In the genomic region with DNA sequence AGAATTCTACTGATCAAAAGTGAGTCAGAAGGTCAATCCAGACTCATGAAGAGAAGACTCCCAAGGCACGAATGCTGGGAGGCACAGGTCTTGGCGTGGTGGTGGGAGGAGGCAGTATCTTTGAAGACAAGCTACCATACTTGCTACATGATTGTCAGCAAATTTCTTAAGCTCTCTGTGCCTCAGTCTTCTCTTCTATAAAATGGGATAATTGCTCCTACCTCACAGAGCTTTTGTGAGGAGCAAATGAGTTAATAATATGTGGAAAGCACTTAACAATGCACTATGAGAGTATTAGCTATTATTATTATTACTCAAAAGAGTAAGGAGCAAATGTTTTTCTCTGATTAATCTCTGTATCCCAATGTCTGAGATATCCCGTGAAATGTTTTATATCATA, we compare ENCODE assay signal across 11 cellular contexts. TPM values are rescaled to one million over a fixed set of nuclear protein-coding genes. Genes with fewer than 3 reads are reported as not detected.
A peak's percentile ranks its signal among the peaks of the same experiment; 100 is the strongest.
DNase-seq lines count a peak whose midpoint lies in the region; ATAC-seq and TF ChIP-seq lines count a peak whose summit lies in the region.
"Had no signal": no experiment of that assay in that cellular context is flagged by ENCODE, and none has a peak within 500 bp of the region (broad histone marks: within the 10 kb centered on the region; RNA-seq: fewer than 3 reads in every experiment).

No MANE protein-coding gene starts in this region.

- peaks cover 37% of the 10 kb centered on the region for H3K79me2 ChIP-seq in Karpas-422 (ENCODE audit: low read length)

- peak overlapping the region; percentile 57 for H3K4me2 ChIP-seq in Karpas-422 (ENCODE audit: low read depth, low read length, poor library complexity, severe bottlenecking)

- peak overlapping the region; percentile 8; the same call in 1 of the 2 replicates for H3K9ac ChIP-seq in Karpas-422 (ENCODE audit: low read length)

- intact Hi-C loops in psoas muscle (cut with DNase I) (no loop called here), Calu3 (cut with micrococcal nuclease; ENCODE audit: unreplicated experiment) (no loop called here)

- H3K36me3 Mint-ChIP-seq in T-helper 1 cell treated with Interleukin-12 subunit alpha and Interleukin-12 subunit beta and Interleukin-4 antibody, amounts not matched to agents 30 μg/mL and 1 μg/mL, for 36 hours (ENCODE audit: low read depth) = peaks cover 17% of the 10 kb centered on the region
- peaks cover 27% of the 10 kb centered on the region for H3K36me3 Mint-ChIP-seq in central memory CD8-positive, alpha-beta T cell (ENCODE audit: insufficient read depth)
- H3K36me3 Mint-ChIP-seq in Calu3 (ENCODE audit: insufficient read depth, unreplicated experiment) = peaks cover 27% of the 10 kb centered on the region

- peak overlapping the region; percentile 74 for H3K4me3 Mint-ChIP-seq in T-helper 1 cell treated with Interleukin-12 subunit alpha and Interleukin-12 subunit beta and Interleukin-4 antibody, amounts not matched to agents 30 μg/mL and 1 μg/mL, for 36 hours
- peak overlapping the region; percentile 62 for H3K4me3 Mint-ChIP-seq in central memory CD8-positive, alpha-beta T cell
- H3K4me3 Mint-ChIP-seq in Calu3 (ENCODE audit: low read depth, unreplicated experiment) = no peak overlapping the region

- H3K27me3 ChIP-seq in Karpas-422 (ENCODE audit: low read length) (no peaks in the 10 kb centered on the region), psoas muscle (ENCODE audit: insufficient read depth in 3 of 3, low read length in 2 of 3) (no peaks in the 10 kb centered on the region)

- H3K9me3 ChIP-seq in Karpas-422 (ENCODE audit: low read length) = no peaks in the 10 kb centered on the region
- H3K9me3 ChIP-seq in psoas muscle = no peaks in the 10 kb centered on the region

- TF ChIP-seq CTCF in psoas muscle (IDR thresholded peaks at IDR 0.05) = no peak
- TF ChIP-seq CTCF in Calu3 (IDR thresholded peaks at IDR 0.05; ENCODE audit: unreplicated experiment) = no peak

- no peak for DNase-seq in T-helper 1 cell
- no peak for DNase-seq in Karpas-422
- no peak for DNase-seq in central memory CD8-positive, alpha-beta T cell (ENCODE audit: low spot score in 2 of 2)
- no peak for DNase-seq in psoas muscle
- no peak for DNase-seq in putamen (ENCODE audit: low spot score)
- no peak for DNase-seq in Calu3
- DNase-seq in UCSD-AML1 (lab: John Stamatoyannopoulos, UW; ENCODE audit: unreplicated experiment) = no peak
- DNase-seq: DMS79 had no signal

- WGBS in psoas muscle, 3 donors = 91 to 94% (median 92%) methylated on average over 3 of the region's 3 CpGs

- H2AFZ ChIP-seq in Karpas-422 (ENCODE audit: low read length) = no peak overlapping the region

- no peak for ATAC-seq in central memory CD8-positive, alpha-beta T cell (replicated peaks; ENCODE audit: extremely low read depth, poor library complexity, severe bottlenecking)
- no peak for ATAC-seq in psoas muscle

- H4K20me1 ChIP-seq in Karpas-422 (ENCODE audit: insufficient read depth, low read depth, low read length) = no peaks in the 10 kb centered on the region

- CTCF ChIA-PET in Calu3 (lab: Charles Lee) = no interaction called here

- no TSS peak for BruUV-seq in Calu3 (replicated peaks; lab: Mats Ljungman, UMichigan)

- peak overlapping the region; percentile 100 for H3K27ac Mint-ChIP-seq in T-helper 1 cell treated with Interleukin-12 subunit alpha and Interleukin-12 subunit beta and Interleukin-4 antibody, amounts not matched to agents 30 μg/mL and 1 μg/mL, for 36 hours
- peak overlapping the region; percentile 92 for H3K27ac Mint-ChIP-seq in central memory CD8-positive, alpha-beta T cell (ENCODE audit: low read depth)
- no peak overlapping the region for H3K27ac Mint-ChIP-seq in Calu3 (ENCODE audit: unreplicated experiment)

- H3K4me1 Mint-ChIP-seq in T-helper 1 cell treated with Interleukin-12 subunit alpha and Interleukin-12 subunit beta and Interleukin-4 antibody, amounts not matched to agents 30 μg/mL and 1 μg/mL, for 36 hours (ENCODE audit: low read depth) = peaks cover 67% of the 10 kb centered on the region
- peaks cover 58% of the 10 kb centered on the region for H3K4me1 Mint-ChIP-seq in central memory CD8-positive, alpha-beta T cell
- peaks cover 30% of the 10 kb centered on the region for H3K4me1 Mint-ChIP-seq in Calu3 (ENCODE audit: low read depth, unreplicated experiment)

- no peaks in the 10 kb centered on the region for H3K9me3 Mint-ChIP-seq in T-helper 1 cell treated with Interleukin-12 subunit alpha and Interleukin-12 subunit beta and Interleukin-4 antibody, amounts not matched to agents 30 μg/mL and 1 μg/mL, for 36 hours
- H3K9me3 Mint-ChIP-seq in central memory CD8-positive, alpha-beta T cell = no peaks in the 10 kb centered on the region
- H3K9me3 Mint-ChIP-seq in Calu3 (ENCODE audit: low read depth, unreplicated experiment) = no peaks in the 10 kb centered on the region

- H3K27me3 Mint-ChIP-seq in T-helper 1 cell treated with Interleukin-12 subunit alpha and Interleukin-12 subunit beta and Interleukin-4 antibody, amounts not matched to agents 30 μg/mL and 1 μg/mL, for 36 hours (ENCODE audit: low read depth) = no peaks in the 10 kb centered on the region
- H3K27me3 Mint-ChIP-seq in central memory CD8-positive, alpha-beta T cell = no peaks in the 10 kb centered on the region
- H3K27me3 Mint-ChIP-seq in Calu3 (ENCODE audit: unreplicated experiment) = no peaks in the 10 kb centered on the region

- H3K27ac ChIP-seq in Karpas-422 (ENCODE audit: low read length) (peak overlapping the region; percentile 82), psoas muscle (peak overlapping the region; percentile 60)
- H3K27ac ChIP-seq: 22Rv1, VCaP had no signal

- H3K36me3 ChIP-seq in Karpas-422 (ENCODE audit: insufficient read depth, low read length) (peaks cover 3% of the 10 kb centered on the region; the same call in 1 of the 2 replicates), psoas muscle (ENCODE audit: insufficient read depth in 1 of 2, low read depth in 1 of 2) (no peaks in the 10 kb centered on the region)

- H3K9me2 ChIP-seq in Karpas-422 (replicated peaks; ENCODE audit: insufficient read depth, low read length) = no peaks in the 10 kb centered on the region

- H3K4me1 ChIP-seq in Karpas-422 (ENCODE audit: low read length) (peaks cover 21% of the 10 kb centered on the region), psoas muscle (peaks cover 22% of the 10 kb centered on the region)

- H3K4me3 ChIP-seq in Karpas-422 (ENCODE audit: low read length) (no peak overlapping the region), psoas muscle (no peak overlapping the region)

RNA-seq across cellular contexts. Expression of a gene that starts 36.2 kb away (rescaled TPM):
- 19.9 and 20.4 TPM in 2 replicates for total RNA-seq in Karpas-422 (2014; rRNA removed; shearing (Covaris generic); ENCODE audit: low replicate concordance)
- total RNA-seq in psoas muscle = 1 to 10 TPM; 5.3 to 9.6 (median 6.3) TPM
- polyA plus RNA-seq in psoas muscle = 1 to 10 TPM; 1.7 to 4.8 (median 2.2) TPM
- 20.2 and 20.7 TPM in 2 replicates for total RNA-seq in Calu3 (2022)

RNA-seq across cellular contexts. Expression of a gene that starts 42.3 kb away (rescaled TPM):
- 0.11 and 0.22 TPM in 2 replicates for total RNA-seq in Karpas-422 (2014; rRNA removed; shearing (Covaris generic); ENCODE audit: low replicate concordance)
- total RNA-seq in psoas muscle = under 1 TPM; 0.15 to 0.47 (median 0.29) TPM
- polyA plus RNA-seq in psoas muscle = under 1 TPM; 0.10 to 0.29 (median 0.13) TPM
- total RNA-seq in Calu3 (2022) = 0.64 and 0.69 TPM in 2 replicates
